20 cellular contexts compared by ENCODE assay signal in the genomic region with DNA sequence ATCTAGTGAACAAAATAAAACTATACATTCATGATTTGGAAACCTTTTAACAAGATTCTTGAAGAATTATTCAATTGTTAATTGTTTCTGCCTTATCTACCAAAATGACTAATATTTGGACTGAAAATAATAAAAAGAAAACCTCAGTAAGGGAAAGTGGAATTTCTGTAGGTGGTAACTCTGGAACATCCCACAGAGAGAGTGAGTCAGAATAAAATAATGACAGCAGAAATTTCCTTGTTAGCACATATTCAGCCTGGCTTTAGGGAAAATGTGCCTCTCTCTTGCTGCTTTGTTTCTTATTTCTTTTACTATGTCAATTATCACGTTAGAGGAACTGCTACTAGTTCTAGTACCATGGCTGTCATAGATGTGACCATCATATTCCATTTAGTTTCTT.
"Had no signal": no experiment of that assay in that cellular context is flagged by ENCODE, and none has a peak within 500 bp of the region (broad histone marks: within the 10 kb centered on the region; RNA-seq: fewer than 3 reads in every experiment).

No MANE protein-coding gene starts in this region.

- H3K27me3 Mint-ChIP-seq: central memory CD8-positive, alpha-beta T cell; dendritic cell treated with granulocyte-macrophage colony-stimulating factor and Interleukin-4, amounts not matched to agents 40 ng/mL and 50 ng/mL, for 4 days; natural killer cell treated with Interleukin-12 subunit alpha and Interleukin-12 subunit beta and Interleukin-15 and Interleukin-18, amount 100 ng/mL, for 72 hours; stimulated activated naive CD8-positive, alpha-beta T cell treated with anti-CD3 and anti-CD28 coated beads, Interleukin-15, amount 100 ng/mL, for 72 hours; T-helper 17 cell had no signal

- H3K4me1 ChIP-seq: gastrocnemius medialis, heart right ventricle, left lung, upper lobe of right lung had no signal

- FAIRE-seq: TTC549 had no signal

- H3K27me3 ChIP-seq: gastrocnemius medialis, heart right ventricle, left lung, upper lobe of right lung had no signal

- H3K4me3 ChIP-seq: gastrocnemius medialis, heart right ventricle, left lung, thoracic aorta, upper lobe of right lung had no signal

- H3K27ac ChIP-seq: gastrocnemius medialis, heart right ventricle, left lung, thoracic aorta, upper lobe of right lung had no signal

- H3K36me3 ChIP-seq: gastrocnemius medialis, heart right ventricle, left lung, thoracic aorta, upper lobe of right lung had no signal

- H3K36me3 Mint-ChIP-seq: memory B cell had no signal

- H3K4me1 Mint-ChIP-seq: central memory CD8-positive, alpha-beta T cell; memory B cell; stimulated activated naive CD8-positive, alpha-beta T cell treated with anti-CD3 and anti-CD28 coated beads, Interleukin-15, amount 100 ng/mL, for 72 hours; T-helper 17 cell had no signal

- ATAC-seq: gastrocnemius medialis; heart right ventricle; left lung; natural killer cell treated with Interleukin-12 subunit alpha and Interleukin-12 subunit beta and Interleukin-15 and Interleukin-18, amount 100 ng/mL, for 72 hours; right cardiac atrium; stimulated activated naive CD8-positive, alpha-beta T cell treated with anti-CD3 and anti-CD28 coated beads, Interleukin-15, amount 100 ng/mL, for 72 hours; T-helper 17 cell; upper lobe of right lung had no signal

- H3K4me3 Mint-ChIP-seq: central memory CD8-positive, alpha-beta T cell; dendritic cell treated with granulocyte-macrophage colony-stimulating factor and Interleukin-4, amounts not matched to agents 40 ng/mL and 50 ng/mL, for 4 days; memory B cell; natural killer cell treated with Interleukin-12 subunit alpha and Interleukin-12 subunit beta and Interleukin-15 and Interleukin-18, amount 100 ng/mL, for 72 hours; stimulated activated naive CD8-positive, alpha-beta T cell treated with anti-CD3 and anti-CD28 coated beads, Interleukin-15, amount 100 ng/mL, for 72 hours; T-helper 17 cell had no signal

- H3K9me3 ChIP-seq: gastrocnemius medialis, heart right ventricle, left lung, thoracic aorta, upper lobe of right lung had no signal

- H3K9me3 Mint-ChIP-seq: dendritic cell treated with granulocyte-macrophage colony-stimulating factor and Interleukin-4, amounts not matched to agents 40 ng/mL and 50 ng/mL, for 4 days had no signal

- DNase-seq: activated naive CD4-positive, alpha-beta T cell; activated T-cell treated with anti-CD3 and anti-CD28 coated beads for 4 hours; aorta; effector memory CD4-positive, alpha-beta T cell; gastrocnemius medialis; heart right ventricle; left lung; nucleus accumbens; posterior cingulate gyrus; right cardiac atrium; SIG-M5; stimulated activated naive CD8-positive, alpha-beta T cell treated with anti-CD3 and anti-CD28 coated beads, Interleukin-15, amount 100 ng/mL, for 72 hours; T-helper 17 cell; upper lobe of right lung had no signal

- H3K27ac Mint-ChIP-seq: dendritic cell treated with granulocyte-macrophage colony-stimulating factor and Interleukin-4, amounts not matched to agents 40 ng/mL and 50 ng/mL, for 4 days; memory B cell; natural killer cell treated with Interleukin-12 subunit alpha and Interleukin-12 subunit beta and Interleukin-15 and Interleukin-18, amount 100 ng/mL, for 72 hours; stimulated activated naive CD8-positive, alpha-beta T cell treated with anti-CD3 and anti-CD28 coated beads, Interleukin-15, amount 100 ng/mL, for 72 hours; T-helper 17 cell had no signal
